25 cellular contexts compared by ENCODE assay signal in the genomic region with DNA sequence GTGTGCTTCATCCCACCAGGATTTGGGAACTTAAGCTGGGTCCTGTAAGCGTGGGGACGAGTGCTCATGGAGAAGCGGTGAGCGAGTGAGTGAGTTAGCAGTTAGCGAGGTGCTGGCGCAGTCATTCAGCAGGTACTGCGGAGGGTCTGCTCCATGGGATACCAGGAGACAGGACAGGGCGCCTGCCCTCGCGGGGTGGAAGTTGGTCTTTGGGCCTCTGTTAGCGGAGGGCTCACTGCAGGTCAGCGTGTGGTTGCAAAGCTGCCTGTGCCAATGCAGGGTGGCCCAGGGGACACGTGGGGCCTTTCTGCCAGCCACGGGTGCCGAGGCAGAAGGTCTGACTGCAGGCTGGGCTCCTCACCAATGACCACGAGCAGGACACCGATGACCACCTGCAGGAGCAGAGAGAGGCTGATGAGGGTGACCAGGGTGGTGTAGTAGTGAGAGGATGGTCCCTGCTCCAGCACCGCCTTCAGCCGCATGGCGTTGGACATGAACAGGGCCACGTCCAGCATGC.
A peak's percentile ranks its signal among the peaks of the same experiment; 100 is the strongest.
DNase-seq lines count a peak whose midpoint lies in the region; ATAC-seq and TF ChIP-seq lines count a peak whose summit lies in the region.
"Had no signal": no experiment of that assay in that cellular context is flagged by ENCODE, and none has a peak within 500 bp of the region (broad histone marks: within the 10 kb centered on the region; RNA-seq: fewer than 3 reads in every experiment).

No MANE protein-coding gene starts in this region.

- H3K23ac ChIP-seq in IMR-90 (ENCODE audit: low read depth, low read length) (no peak overlapping the region), trophoblast cell (ENCODE audit: low read length) (no peak overlapping the region)

- no peak overlapping the region for H2AK9ac ChIP-seq in IMR-90 (replicated peaks; ENCODE audit: low read depth, low read length, poor library complexity)

- no peak overlapping the region for H4K12ac ChIP-seq in trophoblast cell (ENCODE audit: low read depth, low read length)

- H2BK12ac ChIP-seq in trophoblast cell (ENCODE audit: low read length): no peak overlapping the region

- no peaks in the 10 kb centered on the region for H3K36me3 Mint-ChIP-seq in activated naive CD8-positive, alpha-beta T cell
- H3K36me3 Mint-ChIP-seq in activated naive CD8-positive, alpha-beta T cell treated with anti-CD3 and anti-CD28 coated beads, Interleukin-2, amount 50 U/mL, for 24 hours (ENCODE audit: low read depth): no peaks in the 10 kb centered on the region
- H3K36me3 Mint-ChIP-seq in effector memory CD8-positive, alpha-beta T cell (ENCODE audit: insufficient read depth): peaks cover 3% of the 10 kb centered on the region
- H3K36me3 Mint-ChIP-seq: type B pancreatic cell had no signal

- in situ Hi-C loops in IMR-90 (cut with MboI; ENCODE audit: low sequenced_read_pairs): loop anchor here (10.0 kb wide), 1 partner anchor 529 kb away; no protein-coding TSS in a partner anchor

- H3K36me3 ChIP-seq in IMR-90 (ENCODE audit: control insufficient read depth, insufficient read depth, low read length) (no peaks in the 10 kb centered on the region), trophoblast cell (ENCODE audit: control insufficient read depth in 1 of 2, insufficient read depth in 2 of 2, low read length in 2 of 2) (no peaks in the 10 kb centered on the region), tibial artery (peaks cover 0 to 15% (median 4%) of the 10 kb centered on the region in 3 donors)
- H3K36me3 ChIP-seq: pancreas had no signal

- no peak overlapping the region for H3K4me3 Mint-ChIP-seq in activated naive CD8-positive, alpha-beta T cell
- H3K4me3 Mint-ChIP-seq in activated naive CD8-positive, alpha-beta T cell treated with anti-CD3 and anti-CD28 coated beads, Interleukin-2, amount 50 U/mL, for 24 hours: no peak overlapping the region
- peak overlapping the region; percentile 81 to 83 for H3K4me3 Mint-ChIP-seq in effector memory CD8-positive, alpha-beta T cell
- H3K4me3 Mint-ChIP-seq: type B pancreatic cell had no signal

- H3K27ac ChIP-seq in IMR-90 (ENCODE audit: insufficient read depth, low read length) (no peak overlapping the region), trophoblast cell (ENCODE audit: low read depth, low read length) (no peak overlapping the region), tibial artery (no peak overlapping the region)
- H3K27ac ChIP-seq: GM23248, pancreas had no signal

- no peak overlapping the region for H4K8ac ChIP-seq in IMR-90 (ENCODE audit: low read depth in 2 of 2, low read length in 2 of 2)
- H4K8ac ChIP-seq in trophoblast cell (ENCODE audit: low read depth, low read length): no peak overlapping the region

- BruUV-seq in IMR-90 (replicated peaks; lab: Mats Ljungman, UMichigan): no TSS peak

- peaks cover 2% of the 10 kb centered on the region; the same call in 1 of the 2 replicates for H3K4me1 ChIP-seq in IMR-90 (ENCODE audit: control insufficient read depth, insufficient read depth, low read length)
- peaks cover 0 to under 1% of the 10 kb centered on the region in 2 experiments for H3K4me1 ChIP-seq in trophoblast cell (ENCODE audit: control insufficient read depth in 1 of 2, insufficient read depth in 2 of 2, low read length in 2 of 2)
- peaks cover 0 to 9% (median 7%) of the 10 kb centered on the region in 4 donors for H3K4me1 ChIP-seq in tibial artery
- H3K4me1 ChIP-seq: pancreas had no signal

- TF ChIP-seq POLR2A in IMR-90 (IDR thresholded peaks at IDR 0.05; ENCODE audit: low read depth, low read length): no peak

- ATAC-seq in activated naive CD8-positive, alpha-beta T cell treated with anti-CD3 and anti-CD28 coated beads, Interleukin-2, amount 50 U/mL, for 24 hours: no peak
- ATAC-seq in IMR-90 (ENCODE audit: low read depth): no peak
- ATAC-seq in effector memory CD8-positive, alpha-beta T cell (replicated peaks): no peak
- ATAC-seq: activated CD4-positive, CD25-positive, alpha-beta regulatory T cell treated with anti-CD3 and anti-CD28 coated beads, Interleukin-2, amount 50 U/mL, for 24 hours; left lobe of liver; pancreas had no signal

- H3K4me2 ChIP-seq in IMR-90 (ENCODE audit: low read depth, low read length) (no peak overlapping the region), trophoblast cell (ENCODE audit: low read length) (no peak overlapping the region)

- H4K20me1 ChIP-seq in IMR-90 (ENCODE audit: insufficient read depth, low read length): no peaks in the 10 kb centered on the region

- H3K4ac ChIP-seq in IMR-90 (ENCODE audit: low read depth, low read length) (no peak overlapping the region), trophoblast cell (ENCODE audit: low read depth, low read length) (no peak overlapping the region)

- no peak overlapping the region for H3K9ac ChIP-seq in IMR-90 (ENCODE audit: low read depth, low read length)
- no peak overlapping the region for H3K9ac ChIP-seq in trophoblast cell (ENCODE audit: low read length)
- H3K9ac ChIP-seq: GM23248 had no signal

- H3K56ac ChIP-seq in IMR-90 (ENCODE audit: extremely low read depth, insufficient read depth, low read length): no peak overlapping the region

- no peaks in the 10 kb centered on the region for H3K9me3 Mint-ChIP-seq in activated naive CD8-positive, alpha-beta T cell (ENCODE audit: low read depth)
- H3K9me3 Mint-ChIP-seq in activated naive CD8-positive, alpha-beta T cell treated with anti-CD3 and anti-CD28 coated beads, Interleukin-2, amount 50 U/mL, for 24 hours: no peaks in the 10 kb centered on the region
- no peaks in the 10 kb centered on the region for H3K9me3 Mint-ChIP-seq in effector memory CD8-positive, alpha-beta T cell
- H3K9me3 Mint-ChIP-seq: type B pancreatic cell had no signal

- no peak overlapping the region for H3K18ac ChIP-seq in IMR-90 (ENCODE audit: low read depth, low read length)
- no peak overlapping the region for H3K18ac ChIP-seq in trophoblast cell (ENCODE audit: low read length)

- H2BK120ac ChIP-seq in IMR-90 (ENCODE audit: low read depth, low read length) (no peak overlapping the region), trophoblast cell (ENCODE audit: insufficient read depth, low read length, poor library complexity) (no peak overlapping the region)

- H3K4me3 ChIP-seq in IMR-90 (ENCODE audit: insufficient read depth, low read depth, low read length): no peak overlapping the region
- peak overlapping the region; percentile 8 for H3K4me3 ChIP-seq in trophoblast cell (ENCODE audit: low read depth, low read length)
- no peak overlapping the region for H3K4me3 ChIP-seq in tibial artery
- H3K4me3 ChIP-seq: GM23248, pancreas had no signal

- intact Hi-C loops in IMR-90 (cut with micrococcal nuclease): no loop called here
- intact Hi-C loops in tibial artery (cut with DNase I; ENCODE audit: low total_unique reads): loop anchor here (5.0 to 10.0 kb wide), 2 partner anchors 382 to 1029 kb away; a partner anchor contains a TSS

- H3K79me2 ChIP-seq in trophoblast cell (ENCODE audit: control insufficient read depth, insufficient read depth, low read length, poor library complexity): no peaks in the 10 kb centered on the region

- CTCF ChIA-PET in IMR-90 (lab: Yijun Ruan, JAX): no interaction called here

- H3K27ac Mint-ChIP-seq in activated naive CD8-positive, alpha-beta T cell: peak overlapping the region; percentile 61
- no peak overlapping the region for H3K27ac Mint-ChIP-seq in activated naive CD8-positive, alpha-beta T cell treated with anti-CD3 and anti-CD28 coated beads, Interleukin-2, amount 50 U/mL, for 24 hours
- H3K27ac Mint-ChIP-seq in effector memory CD8-positive, alpha-beta T cell: peak overlapping the region; percentile 95 to 97
- H3K27ac Mint-ChIP-seq: type B pancreatic cell had no signal

- H3K27me3 ChIP-seq in IMR-90 (ENCODE audit: control insufficient read depth, insufficient read depth, low read length): peaks cover 56% of the 10 kb centered on the region
- no peaks in the 10 kb centered on the region for H3K27me3 ChIP-seq in trophoblast cell (ENCODE audit: insufficient read depth, low read length)
- H3K27me3 ChIP-seq in tibial artery: no peaks in the 10 kb centered on the region
- H3K27me3 ChIP-seq: pancreas had no signal

- H3K14ac ChIP-seq in IMR-90 (replicated peaks; ENCODE audit: low read depth, low read length) (no peak overlapping the region), trophoblast cell (ENCODE audit: low read length) (no peak overlapping the region)

- dilution Hi-C loops in IMR-90 (cut with HindIII; ENCODE audit: low sequenced_read_pairs, unreplicated experiment): no loop called here

- H3K4me1 Mint-ChIP-seq in activated naive CD8-positive, alpha-beta T cell (ENCODE audit: low read depth): peaks cover 73% of the 10 kb centered on the region
- peaks cover 55% of the 10 kb centered on the region for H3K4me1 Mint-ChIP-seq in activated naive CD8-positive, alpha-beta T cell treated with anti-CD3 and anti-CD28 coated beads, Interleukin-2, amount 50 U/mL, for 24 hours
- peaks cover 61 to 67% of the 10 kb centered on the region in 2 donors for H3K4me1 Mint-ChIP-seq in effector memory CD8-positive, alpha-beta T cell (ENCODE audit: low read depth in 2 of 2)

- no peaks in the 10 kb centered on the region for H3K9me3 ChIP-seq in IMR-90 (ENCODE audit: control insufficient read depth, insufficient read depth, low read length)
- H3K9me3 ChIP-seq in trophoblast cell (ENCODE audit: insufficient read depth, low read depth, low read length): peaks cover 2% of the 10 kb centered on the region
- no peaks in the 10 kb centered on the region for H3K9me3 ChIP-seq in tibial artery
- H3K9me3 ChIP-seq: pancreas had no signal

- no peak overlapping the region for H2BK15ac ChIP-seq in IMR-90 (ENCODE audit: low read depth, low read length)

- H4K5ac ChIP-seq in IMR-90 (ENCODE audit: low read depth, low read length): no peak overlapping the region

- H2AFZ ChIP-seq in IMR-90 (replicated peaks; ENCODE audit: low read length, poor library complexity) (peak overlapping the region; percentile 61), trophoblast cell (ENCODE audit: insufficient read depth, low read length, poor library complexity) (no peak overlapping the region)
- H2AFZ ChIP-seq: GM23248 had no signal

- no peak for DNase-seq in activated naive CD8-positive, alpha-beta T cell treated with anti-CD3 and anti-CD28 coated beads, Interleukin-2, amount 50 U/mL, for 24 hours
- no peak for DNase-seq in IMR-90
- no peak for DNase-seq in effector memory CD8-positive, alpha-beta T cell
- DNase-seq in trophoblast cell: no peak
- DNase-seq in EL: no peak
- no peak for DNase-seq in dermis blood vessel endothelial cell
- DNase-seq in tibial artery: no peak
- DNase-seq: activated naive CD4-positive, alpha-beta T cell treated with Interleukin-2 at 50 U/mL for 16 hours; activated T-cell treated with anti-CD3 and anti-CD28 coated beads, Interleukin-2, amount 50 U/mL, for 1 hour; GM23248; hippocampal formation; KBM-7; mesendoderm; MM.1S; NCI-H1417 treated with DMSO at 0.1 percent for 48 hours; NCI-H2081 treated with DMSO at 0.1 percent for 48 hours; NCI-H345; NCI-H748 treated with DMSO at 0.1 percent for 48 hours; stimulated activated CD4-positive, alpha-beta T cell treated with anti-CD3 and anti-CD28 coated beads, Interleukin-2, amount 100 ng/mL, for 24 hours; SW 1271 had no signal

- H3K27me3 Mint-ChIP-seq in activated naive CD8-positive, alpha-beta T cell: no peaks in the 10 kb centered on the region
- no peaks in the 10 kb centered on the region for H3K27me3 Mint-ChIP-seq in activated naive CD8-positive, alpha-beta T cell treated with anti-CD3 and anti-CD28 coated beads, Interleukin-2, amount 50 U/mL, for 24 hours
- H3K27me3 Mint-ChIP-seq in effector memory CD8-positive, alpha-beta T cell: no peaks in the 10 kb centered on the region

- H2BK5ac ChIP-seq in IMR-90 (ENCODE audit: low read depth, low read length, poor library complexity, severe bottlenecking): no peak overlapping the region
- H2BK5ac ChIP-seq in trophoblast cell (ENCODE audit: low read depth, low read length, poor library complexity): no peak overlapping the region

- H3K79me1 ChIP-seq in IMR-90 (ENCODE audit: low read depth in 1 of 2, low read length in 2 of 2) (peaks cover 0 to 2% of the 10 kb centered on the region in 2 experiments; a peak in 1 of 4 replicates), trophoblast cell (ENCODE audit: low read length) (peaks cover 8% of the 10 kb centered on the region)

- H4K91ac ChIP-seq in IMR-90 (ENCODE audit: insufficient read depth, low read depth, low read length) (no peak overlapping the region), trophoblast cell (ENCODE audit: low read depth, low read length) (no peak overlapping the region)

- POLR2A ChIA-PET in IMR-90 (lab: Charles Lee; ENCODE audit: unreplicated experiment): no interaction called here

- H2AK5ac ChIP-seq in IMR-90 (ENCODE audit: low read depth, low read length) (0 out of 2 replicates have a peak overlapping the region, but pooled peaks have one; percentile 7), trophoblast cell (ENCODE audit: low read length) (no peak overlapping the region)

- H2BK20ac ChIP-seq in IMR-90 (ENCODE audit: low read depth, low read length): no peak overlapping the region

- no peak for TF ChIP-seq RAD21 in IMR-90 (IDR thresholded peaks at IDR 0.05; ENCODE audit: low read length)

- TF ChIP-seq CTCF in IMR-90 (conservative IDR thresholded peaks at IDR 0.05; ENCODE audit: low read depth, low read length) (no peak), tibial artery (IDR thresholded peaks at IDR 0.05) (no peak)

- whole genome bisulfite sequencing in IMR-90 (ENCODE audit: extremely low coverage in 2 of 2, insufficient read length in 1 of 2), 2 experiments: 89% methylated on average over 11 of the region's 21 CpGs; no CpG with 5 or more reads in 1 of the 2 experiments
- no CpG with 5 or more reads among the region's 21 CpGs for WGBS in trophoblast cell (ENCODE audit: extremely low coverage, insufficient coverage, insufficient read length)

- H3K9me1 ChIP-seq in IMR-90 (ENCODE audit: insufficient read depth, low read length): no peaks in the 10 kb centered on the region

Comparison
In these comparisons a context has a peak if more than half of its experiments do, and no peak if none do; other contexts are left out.
1. H3K4me3 Mint-ChIP-seq: peak in effector memory CD8-positive, alpha-beta T cell (2 of 2); none in activated naive CD8-positive, alpha-beta T cell (single experiment) and activated naive CD8-positive, alpha-beta T cell treated with anti-CD3 and anti-CD28 coated beads, Interleukin-2, amount 50 U/mL, for 24 hours (single experiment).